In genomic region chr19:3970808-3971598, GRCh38 we compare ENCODE assay signal across 8 cellular contexts. TPM values are rescaled to one million over a fixed set of nuclear protein-coding genes. Genes with fewer than 3 reads are reported as not detected.
DNase-seq lines count a peak whose midpoint lies in the region; ATAC-seq, FAIRE-seq and TF ChIP-seq lines count a peak whose summit lies in the region.

TSS of gene DAPK3 (minus strand) at chr19:3971099. CDS start at chr19:3969735, 1,364 bp downstream.

- H3K23ac ChIP-seq in H1 (ENCODE audit: insufficient read length) (no peak within 1 kb of the TSS), mesenchymal stem cell (ENCODE audit: low read length in 2 of 2) (peak within 1 kb of the TSS; percentile 60 to 92)

- peak within 1 kb of the TSS; percentile 28 for H4K5ac ChIP-seq in H1 (ENCODE audit: insufficient read length, low read depth, low read length)

- peaks cover 8 to 36% of the 10 kb centered on the region in 2 experiments; a peak in 3 of 4 replicates for H3K79me2 ChIP-seq in H1 (ENCODE audit: control insufficient read depth in 1 of 2, insufficient read depth in 2 of 2, low read length in 2 of 2)

- DNase-seq in COLO668 (lab: John Stamatoyannopoulos, UW; ENCODE audit: unreplicated experiment), result peak; percentile 97
- DNase-seq in HT1080 (ENCODE audit: low read depth), result peak; percentile 93
- DNase-seq in NOMO-1 treated with DMSO at 0.1 percent for 48 hours (lab: John Stamatoyannopoulos, UW; ENCODE audit: unreplicated experiment), result peak; percentile 99
- DNase-seq in activated CD8-positive, alpha-beta memory T cell treated with anti-CD3 and anti-CD28 coated beads for 4 hours (ENCODE audit: low read depth in 2 of 2), result peak; percentile 78 to 83
- peak; percentile 97 to 98 for DNase-seq in H1 (ENCODE audit: low read depth in 1 of 2, low spot score in 2 of 2)
- DNase-seq in mesenchymal stem cell, result peak; percentile 98
- peak; percentile 88 for DNase-seq in stimulated activated CD8-positive, alpha-beta memory T cell treated with anti-CD3 and anti-CD28 coated beads, Interleukin-12 subunit alpha, Interleukin-12 subunit beta, amount 100 ng/mL, for 4 hours (ENCODE audit: low read depth)

- H3K27me3 ChIP-seq in H1 (replicated peaks in 1 of 4; ENCODE audit: control insufficient read depth in 3 of 4, extremely low read depth in 1 of 4, insufficient read depth in 3 of 4, low read length in 3 of 4), result no peaks in the 10 kb centered on the region
- H3K27me3 ChIP-seq in mesenchymal stem cell (ENCODE audit: control insufficient read depth in 1 of 2, insufficient read depth in 1 of 2, low read length in 2 of 2), result no peaks in the 10 kb centered on the region

- peak within 1 kb of the TSS; percentile 88 to 92 for H3K4me2 ChIP-seq in H1 (ENCODE audit: insufficient read depth in 1 of 2, low read depth in 2 of 2, low read length in 2 of 2)
- peak within 1 kb of the TSS; percentile 92 for H3K4me2 ChIP-seq in mesenchymal stem cell (ENCODE audit: low read length, poor library complexity, severe bottlenecking)

- H2BK15ac ChIP-seq in H1 (ENCODE audit: low read length), result no peak within 1 kb of the TSS
- H2BK15ac ChIP-seq in mesenchymal stem cell (ENCODE audit: low read depth, poor library complexity, severe bottlenecking), result peak within 1 kb of the TSS; percentile 52

- H2AFZ ChIP-seq in H1 (ENCODE audit: low read length) (no peak within 1 kb of the TSS), mesenchymal stem cell (ENCODE audit: low read depth, low read length) (peak within 1 kb of the TSS; percentile 7)

- H3K4me1 ChIP-seq in H1 (replicated peaks in 1 of 4; ENCODE audit: control insufficient read depth in 3 of 4, insufficient read depth in 4 of 4, low read length in 3 of 4) (peaks cover 2 to 14% (median 6%) of the 10 kb centered on the region in 4 experiments; a peak in 6 of 7 replicates), mesenchymal stem cell (ENCODE audit: control insufficient read depth, insufficient read depth, low read depth, low read length) (peaks cover 26% of the 10 kb centered on the region)

- H3K4ac ChIP-seq in H1 (replicated peaks; ENCODE audit: insufficient read length, low read depth, low read length) (no peak within 1 kb of the TSS), mesenchymal stem cell (ENCODE audit: low read depth in 1 of 2, low read length in 2 of 2) (peak within 1 kb of the TSS; percentile 87 to 92)

- H3K18ac ChIP-seq in H1 (ENCODE audit: extremely low read depth, low read length), result peak within 1 kb of the TSS; percentile 78
- peak within 1 kb of the TSS; percentile 95 to 99 for H3K18ac ChIP-seq in mesenchymal stem cell (ENCODE audit: low read depth in 1 of 2, low read length in 2 of 2)

- peaks cover 18 to 28% of the 10 kb centered on the region in 2 experiments for H4K20me1 ChIP-seq in H1 (replicated peaks in 1 of 2; ENCODE audit: control insufficient read depth in 1 of 2, insufficient read depth in 2 of 2, low read length in 2 of 2)

- H3K36me3 ChIP-seq in H1 (ENCODE audit: control insufficient read depth in 2 of 4, insufficient read depth in 4 of 4, low read length in 3 of 4) (peaks cover 12 to 29% (median 20%) of the 10 kb centered on the region in 4 experiments), mesenchymal stem cell (ENCODE audit: control insufficient read depth in 1 of 2, insufficient read depth in 2 of 2, low read depth in 1 of 2, low read length in 2 of 2) (peaks cover 39 to 40% of the 10 kb centered on the region in 2 experiments)

- H3K56ac ChIP-seq in H1 (replicated peaks; ENCODE audit: insufficient read length, low read depth, low read length), result peak within 1 kb of the TSS; percentile 64

- H3K23me2 ChIP-seq in H1 (ENCODE audit: low read depth, low read length), result peaks cover 7% of the 10 kb centered on the region; the same call in 1 of the 2 replicates

- POLR2A ChIA-PET in H1 (lab: Charles Lee; ENCODE audit: partially characterized antibody), result interaction anchor here (0.7 to 24.8 kb wide), 21 partner anchors 10 to 209 kb away, joined by 3 to 870 read pairs (median 4); partner anchors contain the start of genes EEF2, MRPL54, NMRK2 and ZFR2

- 0 out of 2 replicates have a peak within 1 kb of the TSS, but pooled peaks have one; percentile 52 for H2BK5ac ChIP-seq in H1 (ENCODE audit: low read depth, low read length)
- H2BK5ac ChIP-seq in mesenchymal stem cell (ENCODE audit: low read depth, low read length, poor library complexity, severe bottlenecking), result peak within 1 kb of the TSS; percentile 94

- H3K27ac ChIP-seq in H1 (ENCODE audit: low read depth, low read length), result peak within 1 kb of the TSS; percentile 78; the same call in 1 of the 2 replicates
- H3K27ac ChIP-seq in mesenchymal stem cell (ENCODE audit: low read length, poor library complexity, severe bottlenecking), result peak within 1 kb of the TSS; percentile 100

- no peak for TF ChIP-seq RAD21 in H1 (IDR thresholded peaks at IDR 0.05 in 1 of 2, conservative IDR thresholded peaks at IDR 0.05 in 1 of 2; ENCODE audit: low read depth in 2 of 2, low read length in 2 of 2)

- H2BK120ac ChIP-seq in H1 (replicated peaks; ENCODE audit: low read depth, low read length) (no peak within 1 kb of the TSS), mesenchymal stem cell (ENCODE audit: low read depth, low read length) (peak within 1 kb of the TSS; percentile 98)

- no peak for TF ChIP-seq CTCF in H1 (IDR thresholded peaks at IDR 0.05; ENCODE audit: control extremely low read depth in 1 of 3, insufficient read depth in 1 of 3, low read depth in 1 of 3, low read length in 3 of 3)

- 3% methylated on average over 54 of the region's 73 CpGs; no CpG with 5 or more reads in 1 of the 2 experiments for WGBS in H1 (ENCODE audit: extremely low coverage in 1 of 2, insufficient coverage in 1 of 2, insufficient read length in 1 of 2, insufficient replicate concordance in 2 of 2, low coverage in 1 of 2, low lambda C conversion rate in 2 of 2, missing lambda C conversion rate in 1 of 2), 2 experiments
- WGBS in mesenchymal stem cell, result under 1% methylated on average over 73 of the region's 73 CpGs

- H2BK12ac ChIP-seq in H1 (ENCODE audit: low read depth, low read length) (peak within 1 kb of the TSS; percentile 75; the same call in 1 of the 2 replicates), mesenchymal stem cell (ENCODE audit: low read length in 2 of 2) (peak within 1 kb of the TSS; percentile 78 to 86)

- H3K14ac ChIP-seq in H1 (ENCODE audit: insufficient read length) (no peak within 1 kb of the TSS), mesenchymal stem cell (ENCODE audit: low read length in 2 of 2) (peak within 1 kb of the TSS; percentile 97 to 98)

- H3K9ac ChIP-seq in H1 (replicated peaks in 1 of 4; ENCODE audit: extremely low read depth in 1 of 4, low read depth in 3 of 4, low read length in 3 of 4) (peak within 1 kb of the TSS; percentile 82 to 87 (median 84)), mesenchymal stem cell (ENCODE audit: low read length) (peak within 1 kb of the TSS; percentile 89)

- peak; percentile 37 to 82 for TF ChIP-seq POLR2A in H1 (IDR thresholded peaks at IDR 0.05; ENCODE audit: control extremely low read depth in 1 of 2, low read depth in 2 of 2, low read length in 2 of 2)

- CTCF ChIA-PET in H1 (lab: Charles Lee; ENCODE audit: partially characterized antibody), result interaction anchor here (0.5 to 1.6 kb wide), 5 partner anchors 14 to 133 kb away, joined by 3 to 6 read pairs (median 3); partner anchors contain the start of gene EEF2

- H4K8ac ChIP-seq in H1 (ENCODE audit: extremely low read depth, insufficient read depth, low read length), result peak within 1 kb of the TSS; percentile 94
- peak within 1 kb of the TSS; percentile 75 for H4K8ac ChIP-seq in mesenchymal stem cell (ENCODE audit: low read length)

- H3K9me3 ChIP-seq in H1 (ENCODE audit: insufficient read depth in 2 of 2, low read depth in 1 of 2, low read length in 1 of 2), result no peaks in the 10 kb centered on the region
- H3K9me3 ChIP-seq in mesenchymal stem cell (ENCODE audit: control insufficient read depth, low read length), result no peaks in the 10 kb centered on the region

- no peak for FAIRE-seq in H1 (lab: Jason Lieb, UNC)

- ATAC-seq in GM21360 (IDR thresholded peaks at IDR 0.05; ENCODE audit: unreplicated experiment), result peak; percentile 78

- TF ChIP-seq EP300 in H1 (IDR thresholded peaks at IDR 0.05; ENCODE audit: borderline replicate concordance in 1 of 2, low read depth in 2 of 2, low read length in 2 of 2), result no peak

- H3K4me3 ChIP-seq in H1 (ENCODE audit: extremely low read depth in 1 of 4, insufficient read depth in 2 of 4, low read depth in 3 of 4, low read length in 4 of 4) (peak within 1 kb of the TSS; percentile 69 to 92 (median 75)), mesenchymal stem cell (ENCODE audit: insufficient read depth in 1 of 2, low read depth in 1 of 2, low read length in 2 of 2) (peak within 1 kb of the TSS; percentile 79 to 97)

- no peak within 1 kb of the TSS for H2BK20ac ChIP-seq in H1 (ENCODE audit: low read length)

- H4K91ac ChIP-seq in H1 (replicated peaks; ENCODE audit: insufficient read length, low read length) (no peak within 1 kb of the TSS), mesenchymal stem cell (ENCODE audit: low read length) (peak within 1 kb of the TSS; percentile 83)

- H2AK5ac ChIP-seq in H1 (ENCODE audit: low read depth, low read length) (0 out of 2 replicates have a peak within 1 kb of the TSS, but pooled peaks have one; percentile 77), mesenchymal stem cell (ENCODE audit: low read length, severe bottlenecking) (peak within 1 kb of the TSS; percentile 99)

- H3K79me1 ChIP-seq in H1 (ENCODE audit: low read depth, low read length) (peaks cover 2% of the 10 kb centered on the region; the same call in 1 of the 2 replicates), mesenchymal stem cell (replicated peaks; ENCODE audit: low read length, poor library complexity, severe bottlenecking) (no peaks in the 10 kb centered on the region)

TF ChIP-seq in H1, 55 proteins besides CTCF, POLR2A, EP300 and RAD21 (continues in another document):
- no peak for TF ChIP-seq RNF2 (IDR thresholded peaks at IDR 0.05; ENCODE audit: borderline replicate concordance, low read depth, low read length, missing control alignments, poor library complexity, severe bottlenecking)

RNA-seq across cellular contexts. Expression of gene DAPK3, which starts in this region (rescaled TPM):
- total RNA-seq in HT1080 (2014; rRNA removed; shearing (Covaris generic)), result 46.8 and 54.7 TPM in 2 replicates
- polyA plus RNA-seq in HT1080 (2015; cell fraction: cytosol; rRNA removed), result 63.6 and 68.2 TPM in 2 replicates
- 85.2 and 88.0 TPM in 2 replicates for polyA plus RNA-seq in HT1080 (2015; cell fraction: nucleus; rRNA removed)
- total RNA-seq in H1 (2021; fragmentation: NEBNext Ultra II Directional; extraction: Animal tissue kit (Norgen Biotek cat#: 25700)), result 78.1 and 80.8 TPM in 2 replicates
- polyA plus RNA-seq in H1 (2011; rRNA removed), result 53.2 and 76.8 TPM in 2 replicates
- 70.8 TPM for polyA plus RNA-seq in H1 (2011; cell fraction: cytosol; rRNA removed)
- polyA plus RNA-seq in H1 (2011; cell fraction: nucleus; rRNA removed), result 106 TPM
- polyA plus RNA-seq in H1 (2012, experiment 1 of 2), result 67.8 to 88.3 TPM (median 85.3 TPM) in 4 replicates
- 51.5 TPM for polyA plus RNA-seq in H1 (2012, experiment 2 of 2)
- 41.4 TPM for polyA plus RNA-seq in H1 (2013, experiment 1 of 2)
- 42.2 TPM for polyA plus RNA-seq in H1 (2013, experiment 2 of 2)
- polyA minus RNA-seq in H1 (2011; rRNA and poly(A)+ RNA removed), result 29.4 and 48.1 TPM in 2 replicates
- 45.4 TPM for polyA minus RNA-seq in H1 (2011; cell fraction: cytosol; rRNA and poly(A)+ RNA removed)
- 29.7 TPM for polyA minus RNA-seq in H1 (2011; cell fraction: nucleus; rRNA and poly(A)+ RNA removed)
- 83.5 TPM for polyA plus RNA-seq in mesenchymal stem cell (2013, experiment 1 of 2)
- 80.6 TPM for polyA plus RNA-seq in mesenchymal stem cell (2013, experiment 2 of 2)

Comparison
In these comparisons a context has a peak if more than half of its experiments do, and no peak if none do; other contexts are left out.
1. Peak in every context shown above with its lines: DNase-seq, ATAC-seq, H3K4me3 ChIP-seq and H3K27ac ChIP-seq.